In genomic region chr4:78529569-78530209, GRCh38 we compare ENCODE assay signal across 21 cellular contexts. TPM values are rescaled to one million over a fixed set of nuclear protein-coding genes. Genes with fewer than 3 reads are reported as not detected.
DNase-seq lines count a peak whose midpoint lies in the region; ATAC-seq and TF ChIP-seq lines count a peak whose summit lies in the region.
"Had no signal": no experiment of that assay in that cellular context is flagged by ENCODE, and none has a peak within 500 bp of the region (broad histone marks: within the 10 kb centered on the region; RNA-seq: fewer than 3 reads in every experiment).

No MANE protein-coding gene starts in this region.

- intact Hi-C loops in sciatic nerve (cut with DNase I) = no loop called here

- H3K27me3 ChIP-seq in BJ (ENCODE audit: control insufficient read depth, insufficient read depth, low read length) = no peaks in the 10 kb centered on the region
- H3K27me3 ChIP-seq: adrenal gland, neural progenitor cell, Peyer's patch, vagina had no signal

- TF ChIP-seq CTCF in BJ (IDR thresholded peaks at IDR 0.05; ENCODE audit: insufficient read depth, low read depth, low read length) = no peak
- no peak for TF ChIP-seq CTCF in cardiac fibroblast (IDR thresholded peaks at IDR 0.05; ENCODE audit: low read depth, low read length)
- no peak for TF ChIP-seq CTCF in GM13977 (IDR thresholded peaks at IDR 0.05; ENCODE audit: extremely low read depth, insufficient read depth, missing control alignments)

- POLR2A ChIA-PET in BJ (lab: Charles Lee) = no interaction called here

- DNase-seq in BJ (ENCODE audit: low read depth) (peak; percentile 26), M059J (ENCODE audit: low read depth) (peak; percentile 34), cardiac fibroblast (ENCODE audit: low read depth in 2 of 2) (peak; percentile 54 to 80), kidney tubule cell (ENCODE audit: low spot score) (peak; percentile 46), NOMO-1 treated with DMSO at 0.1 percent for 48 hours (lab: John Stamatoyannopoulos, UW; ENCODE audit: unreplicated experiment) (no peak), GM13977 (ENCODE audit: low spot score) (no peak), sciatic nerve (ENCODE audit: low spot score) (no peak)
- no peak for DNase-seq in activated CD4-positive, alpha-beta T cell treated with anti-CD3 and anti-CD28 coated beads, Interleukin-2, amount 50 U/mL, for 48 hours
- DNase-seq: adrenal gland, Calu3, GDM1, GOT3, head of caudate nucleus, kidney, NCI-H2081, NCI-H748 treated with DMSO at 0.1 percent for 48 hours, Peyer's patch, T-helper 1 cell, WERI-Rb-1 had no signal

- CTCF ChIA-PET in BJ (lab: Yijun Ruan, JAX) = interaction anchor here (1.4 to 1.6 kb wide), 2 partner anchors 12 to 570 kb away, joined by 3 to 5 read pairs; no protein-coding TSS in a partner anchor

- in situ Hi-C loops in GM13977 (cut with MboI; ENCODE audit: low pct_unique_long_range_greater_than_20kb, low sequenced_read_pairs, unreplicated experiment) = no loop called here

- H3K36me3 ChIP-seq in BJ (ENCODE audit: control insufficient read depth, insufficient read depth, low read length) = no peaks in the 10 kb centered on the region
- H3K36me3 ChIP-seq: adrenal gland, neural progenitor cell, Peyer's patch, vagina, WERI-Rb-1 had no signal

- ATAC-seq in sciatic nerve = no peak

- H3K4me3 ChIP-seq in BJ (ENCODE audit: low read depth, low read length) (no peak overlapping the region), cardiac fibroblast (replicated peaks in 1 of 2; ENCODE audit: low read depth in 2 of 2, low read length in 2 of 2) (no peak overlapping the region)
- H3K4me3 ChIP-seq: adrenal gland, neural progenitor cell, Peyer's patch, vagina had no signal

RNA-seq across cellular contexts. Expression of gene ANXA3, which starts 21.9 kb away (rescaled TPM):
- 8.2 and 15.7 TPM in 2 replicates for polyA plus RNA-seq in BJ (2011; rRNA removed)
- polyA minus RNA-seq in BJ (2011; rRNA and poly(A)+ RNA removed) = 4.3 and 4.7 TPM in 2 replicates
- 38.2 and 47.6 TPM in 2 replicates for total RNA-seq in M059J (2014; rRNA removed; shearing (Covaris generic))
- 109 TPM for total RNA-seq in sciatic nerve

Comparison
In these comparisons a context has a peak if more than half of its experiments do, and no peak if none do; other contexts are left out.
1. DNase-seq: peak in BJ (single experiment), M059J (single experiment), cardiac fibroblast (2 of 2) and kidney tubule cell (single experiment); none in activated CD4-positive, alpha-beta T cell treated with anti-CD3 and anti-CD28 coated beads, Interleukin-2, amount 50 U/mL, for 48 hours (0 of 2), NOMO-1 treated with DMSO at 0.1 percent for 48 hours (single experiment), GM13977 (single experiment) and sciatic nerve (single experiment).